9 cellular contexts compared by ENCODE assay signal in the genomic region with DNA sequence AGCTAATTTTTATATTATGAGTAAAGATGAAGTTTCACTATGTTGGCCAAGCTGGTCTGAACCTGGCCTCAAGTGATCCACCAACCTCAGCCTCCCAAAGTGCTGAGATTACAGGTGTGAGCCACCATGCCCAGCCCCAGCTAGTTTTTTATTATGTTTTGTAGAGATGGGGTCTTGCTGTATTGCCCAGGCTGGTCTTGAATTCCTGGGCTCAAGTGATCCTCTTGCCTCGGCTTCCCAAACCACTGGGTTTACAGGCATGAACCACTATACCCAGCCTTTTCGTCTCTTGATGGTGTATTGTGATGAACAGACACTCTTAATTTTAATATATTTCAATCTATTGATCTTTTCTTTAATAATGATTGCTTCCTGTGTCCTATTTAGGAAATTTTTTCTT. TPM values are rescaled to one million over a fixed set of nuclear protein-coding genes. Genes with fewer than 3 reads are reported as not detected.
"Had no signal": no experiment of that assay in that cellular context is flagged by ENCODE, and none has a peak within 500 bp of the region (broad histone marks: within the 10 kb centered on the region; RNA-seq: fewer than 3 reads in every experiment).

No MANE protein-coding gene starts in this region.

- H3K4me3 ChIP-seq: GM12878 had no signal

- ATAC-seq: GM12878 had no signal

- DNase-seq: GDM1, GF-D8 had no signal

- FAIRE-seq: G401.6, GM12878, GM12891, GM12892, GM18507, GM19239 had no signal

RNA-seq across cellular contexts. Expression of a gene that starts 17.7 kb away (rescaled TPM):
- total RNA-seq: G401 had no signal
